Comparison of ENCODE assay signal across 20 cellular contexts in genomic region chr5:120843390-120843980, GRCh38.
DNase-seq lines count a peak whose midpoint lies in the region; ATAC-seq and TF ChIP-seq lines count a peak whose summit lies in the region.
"Had no signal": no experiment of that assay in that cellular context is flagged by ENCODE, and none has a peak within 500 bp of the region (broad histone marks: within the 10 kb centered on the region; RNA-seq: fewer than 3 reads in every experiment).

No MANE protein-coding gene starts in this region.

- peak overlapping the region; percentile 38; the same call in 1 of the 2 replicates for H3K9ac ChIP-seq in iPS-20b (ENCODE audit: low read depth, low read length)

- peak; percentile 88 for ATAC-seq in WTC11

- no peaks in the 10 kb centered on the region for H3K36me3 ChIP-seq in iPS-20b (ENCODE audit: insufficient read depth, low read depth, low read length)
- H3K36me3 ChIP-seq in effector memory CD4-positive, alpha-beta T cell (ENCODE audit: control insufficient read depth, insufficient read depth, low read length), result no peaks in the 10 kb centered on the region
- H3K36me3 ChIP-seq: BE2C, HAP-1 had no signal

- no peak overlapping the region for H3K27ac ChIP-seq in iPS-20b (ENCODE audit: low read length)
- H3K27ac ChIP-seq in effector memory CD4-positive, alpha-beta T cell (ENCODE audit: insufficient read depth, low read length, poor library complexity, severe bottlenecking), result no peak overlapping the region

- H3K9me3 Mint-ChIP-seq in WTC11, result peaks cover 9% of the 10 kb centered on the region

- H3K4me1 ChIP-seq in iPS-20b (ENCODE audit: insufficient read depth, low read length), result peaks cover 19% of the 10 kb centered on the region
- no peaks in the 10 kb centered on the region for H3K4me1 ChIP-seq in effector memory CD4-positive, alpha-beta T cell (ENCODE audit: control insufficient read depth, insufficient read depth, low read length, poor library complexity, severe bottlenecking)
- H3K4me1 ChIP-seq: BE2C had no signal

- H3K27ac Mint-ChIP-seq in WTC11, result peak overlapping the region; percentile 66
- H3K27ac Mint-ChIP-seq: CD4-positive, CD25-positive, alpha-beta regulatory T cell; CD8-positive, alpha-beta memory T cell had no signal

- peaks cover 8% of the 10 kb centered on the region; the same call in 1 of the 2 replicates for H3K36me3 Mint-ChIP-seq in WTC11
- H3K36me3 Mint-ChIP-seq: CD4-positive, CD25-positive, alpha-beta regulatory T cell; CD8-positive, alpha-beta memory T cell had no signal

- CTCF ChIA-PET in WTC11 (lab: Charles Lee), result no interaction called here

- H3K4me3 ChIP-seq in iPS-20b (ENCODE audit: low read length), result 0 out of 2 replicates have a peak overlapping the region, but pooled peaks have one; percentile 32
- no peak overlapping the region for H3K4me3 ChIP-seq in effector memory CD4-positive, alpha-beta T cell (ENCODE audit: insufficient read depth, low read depth, low read length, poor library complexity, severe bottlenecking)
- H3K4me3 ChIP-seq: HAP-1 had no signal

- TF ChIP-seq CTCF in WTC11 (IDR thresholded peaks at IDR 0.05), result no peak

- no peaks in the 10 kb centered on the region for H3K9me3 ChIP-seq in iPS-20b (ENCODE audit: insufficient read depth, low read depth, low read length)
- no peaks in the 10 kb centered on the region for H3K9me3 ChIP-seq in effector memory CD4-positive, alpha-beta T cell (ENCODE audit: control insufficient read depth, low read length)
- H3K9me3 ChIP-seq: BE2C, HAP-1 had no signal

- H3K4me3 Mint-ChIP-seq in WTC11, result no peak overlapping the region
- H3K4me3 Mint-ChIP-seq: CD4-positive, CD25-positive, alpha-beta regulatory T cell; CD8-positive, alpha-beta memory T cell had no signal

- H3K27me3 Mint-ChIP-seq in WTC11 (ENCODE audit: low read depth), result peaks cover 16% of the 10 kb centered on the region
- H3K27me3 Mint-ChIP-seq: CD4-positive, CD25-positive, alpha-beta regulatory T cell; CD8-positive, alpha-beta memory T cell had no signal

- no peaks in the 10 kb centered on the region for H3K27me3 ChIP-seq in iPS-20b (ENCODE audit: insufficient read depth, low read length)
- no peaks in the 10 kb centered on the region for H3K27me3 ChIP-seq in effector memory CD4-positive, alpha-beta T cell (replicated peaks; ENCODE audit: control insufficient read depth, insufficient read depth, low read length, poor library complexity, severe bottlenecking)
- H3K27me3 ChIP-seq: BE2C had no signal

- peaks cover 35% of the 10 kb centered on the region for H3K4me1 Mint-ChIP-seq in WTC11
- H3K4me1 Mint-ChIP-seq: CD8-positive, alpha-beta memory T cell had no signal

- DNase-seq in NCI-H82 (lab: John Stamatoyannopoulos, UW), result peak; percentile 33
- DNase-seq in NCI-H82 treated with DMSO at 0.1 percent for 48 hours (lab: John Stamatoyannopoulos, UW; ENCODE audit: unreplicated experiment), result no peak
- no peak for DNase-seq in WTC11 (ENCODE audit: low spot score)
- no peak for DNase-seq in effector CD8-positive, alpha-beta T cell (lab: John Stamatoyannopoulos, UW)
- DNase-seq in effector memory CD4-positive, alpha-beta T cell, result no peak
- no peak for DNase-seq in SKM-1 treated with dmso at 0.1 percent for 144 hours (lab: John Stamatoyannopoulos, UW; ENCODE audit: unreplicated experiment)
- DNase-seq in AML-193 (lab: John Stamatoyannopoulos, UW), result no peak
- DNase-seq: 8988T; BE2C; C1 segment of cervical spinal cord; CD4-positive, CD25-positive, alpha-beta regulatory T cell; CD8-positive, alpha-beta memory T cell; COR-L47; DMS 273 treated with DMSO at 0.1 percent for 48 hours; DMS79; GDM1; GOT3; KG1 had no signal

- POLR2A ChIA-PET in WTC11 (lab: Charles Lee), result no interaction called here

TF ChIP-seq in WTC11, 78 proteins besides CTCF, POLR2A, EP300 and RAD21:
- TF ChIP-seq JUN (CRISPR knock-in tag; IDR thresholded peaks at IDR 0.05), result no peak
- no peak for TF ChIP-seq ATF6 (CRISPR knock-in tag; IDR thresholded peaks at IDR 0.05)
- TF ChIP-seq NR1H2 (CRISPR knock-in tag; IDR thresholded peaks at IDR 0.05), result no peak
- no peak for TF ChIP-seq IRF1 (CRISPR knock-in tag; IDR thresholded peaks at IDR 0.05)
- TF ChIP-seq SP1 (CRISPR knock-in tag; conservative IDR thresholded peaks at IDR 0.05), result no peak
- no peak for TF ChIP-seq ZNF263 (CRISPR knock-in tag; IDR thresholded peaks at IDR 0.05; ENCODE audit: low read depth)
- no peak for TF ChIP-seq MAX (CRISPR knock-in tag; IDR thresholded peaks at IDR 0.05)
- TF ChIP-seq ZNF671 (CRISPR knock-in tag; IDR thresholded peaks at IDR 0.05), result no peak
- no peak for TF ChIP-seq OVOL2 (CRISPR knock-in tag; IDR thresholded peaks at IDR 0.05; ENCODE audit: borderline replicate concordance)
